Comparison of ENCODE assay signal across 17 cellular contexts in the genomic region with DNA sequence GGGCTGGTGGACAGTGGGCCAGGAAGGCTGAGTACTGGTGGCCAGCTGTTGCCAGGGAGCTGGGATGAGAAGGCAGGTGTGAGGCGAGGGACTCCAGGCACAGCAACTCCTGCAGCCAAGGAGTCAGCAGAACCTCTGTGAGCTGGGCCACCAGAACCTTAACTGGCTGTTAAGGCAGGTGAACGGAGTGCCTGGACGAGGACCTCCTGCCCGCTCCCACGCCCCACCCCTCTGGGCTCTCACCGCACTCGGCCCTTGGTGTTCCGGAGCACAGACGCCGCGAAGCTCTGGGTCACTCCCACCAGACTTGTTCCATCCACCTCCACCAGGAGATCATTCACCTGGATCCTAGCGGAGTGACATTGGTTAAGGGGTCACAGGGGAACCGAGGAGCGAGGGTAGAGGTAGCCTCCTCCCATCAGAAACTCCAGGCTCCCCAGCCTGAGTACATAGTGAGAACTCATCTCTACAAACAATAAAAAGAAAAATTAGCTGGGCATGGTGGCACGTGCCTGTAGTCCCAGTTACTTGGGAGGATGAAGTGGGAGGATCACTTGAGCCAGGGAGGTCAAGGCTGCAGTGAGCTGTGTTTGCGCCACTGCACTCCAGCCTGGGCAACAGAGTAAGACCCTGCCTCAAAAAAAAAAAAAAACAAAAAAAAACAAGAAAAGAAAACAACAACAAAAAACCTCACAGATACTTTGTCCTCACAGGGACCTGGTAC. TPM values are rescaled to one million over a fixed set of nuclear protein-coding genes. Genes with fewer than 3 reads are reported as not detected.
DNase-seq lines count a peak whose midpoint lies in the region; ATAC-seq, FAIRE-seq and TF ChIP-seq lines count a peak whose summit lies in the region.
"Had no signal": no experiment of that assay in that cellular context is flagged by ENCODE, and none has a peak within 500 bp of the region (broad histone marks: within the 10 kb centered on the region; RNA-seq: fewer than 3 reads in every experiment).

No MANE protein-coding gene starts in this region.

- peak overlapping the region; percentile 31 for H3K4me3 Mint-ChIP-seq in activated naive CD4-positive, alpha-beta T cell treated with anti-CD3 and anti-CD28 coated beads, Interleukin-2, amount 50 U/mL, for 24 hours
- H3K4me3 Mint-ChIP-seq in activated CD8-positive, alpha-beta T cell treated with anti-CD3 and anti-CD28 coated beads, Interleukin-2, amount 10 ng/mL, durations not matched to agents 7 days and 5 days = peak overlapping the region; percentile 62

- H3K36me3 ChIP-seq in kidney (ENCODE audit: control insufficient read depth in 1 of 2, insufficient read depth in 2 of 2, low read length in 2 of 2) = peaks cover 37 to 60% of the 10 kb centered on the region in 2 donors
- H3K36me3 ChIP-seq in stomach = peaks cover 77 to 99% (median 96%) of the 10 kb centered on the region in 4 donors
- H3K36me3 ChIP-seq in SK-N-SH (replicated peaks in 1 of 2; ENCODE audit: control insufficient read depth in 1 of 2, insufficient read depth in 2 of 2, low read length in 1 of 2) = peaks cover 49 to 89% of the 10 kb centered on the region in 2 experiments

- H3K27me3 ChIP-seq in stomach = no peaks in the 10 kb centered on the region
- H3K27me3 ChIP-seq in SK-N-SH (ENCODE audit: insufficient read depth) = no peaks in the 10 kb centered on the region
- H3K27me3 ChIP-seq: Peyer's patch had no signal

- H3K4me3 ChIP-seq in kidney (ENCODE audit: low read length in 2 of 2) (no peak overlapping the region), stomach (no peak overlapping the region), SK-N-SH (ENCODE audit: low read depth in 2 of 2, low read length in 1 of 2) (no peak overlapping the region)
- H3K4me3 ChIP-seq: Peyer's patch, psoas muscle had no signal

- no peak for TF ChIP-seq RAD21 in SK-N-SH (IDR thresholded peaks at IDR 0.05; ENCODE audit: low read length)

- peaks cover 14 to 31% of the 10 kb centered on the region in 2 donors for H3K4me1 ChIP-seq in kidney (ENCODE audit: control insufficient read depth in 1 of 2, insufficient read depth in 1 of 2, low read depth in 1 of 2, low read length in 2 of 2)
- peaks cover 19 to 61% (median 43%) of the 10 kb centered on the region in 4 donors for H3K4me1 ChIP-seq in stomach
- peaks cover 4 to 12% of the 10 kb centered on the region in 2 experiments; a peak in 2 of 4 replicates for H3K4me1 ChIP-seq in SK-N-SH (ENCODE audit: control insufficient read depth in 1 of 2, insufficient read depth in 2 of 2, low read depth in 1 of 2, low read length in 1 of 2)

- CTCF ChIA-PET in activated CD8-positive, alpha-beta T cell treated with anti-CD3 and anti-CD28 coated beads, Interleukin-2, amount 10 ng/mL, durations not matched to agents 7 days and 5 days (lab: Charles Lee) = interaction anchor here (0.9 to 4.9 kb wide), 11 partner anchors 9 to 47 kb away, joined by 3 to 67 read pairs (median 4); a partner anchor contains a TSS
- CTCF ChIA-PET in SK-N-SH (lab: Yijun Ruan, JAX) = interaction anchor here (0.6 to 9.3 kb wide), 24 partner anchors 10 to 167 kb away, joined by 3 to 169 read pairs (median 4); a partner anchor contains a TSS

- no peak for DNase-seq in activated naive CD4-positive, alpha-beta T cell treated with anti-CD3 and anti-CD28 coated beads, Interleukin-2, amount 50 U/mL, for 16 hours
- no peak for DNase-seq in activated CD8-positive, alpha-beta T cell treated with anti-CD3 and anti-CD28 coated beads, Interleukin-2, amount 10 ng/mL, durations not matched to agents 7 days and 5 days
- DNase-seq in kidney = peak; percentile 59
- DNase-seq in stomach = no peak
- DNase-seq in SK-N-SH = no peak
- no peak for DNase-seq in GM13976 (ENCODE audit: low spot score)
- no peak for DNase-seq in midbrain (lab: John Stamatoyannopoulos, UW)
- DNase-seq: activated CD8-positive, alpha-beta memory T cell treated with anti-CD3 and anti-CD28 coated beads, Interleukin-2, amount 50 U/mL, for 4 hours; H7; hippocampal formation; NCI-H1092; NCI-H446; Peyer's patch; stimulated activated CD4-positive, alpha-beta T cell treated with anti-CD3 and anti-CD28 coated beads, Interleukin-1b, Interleukin-23, amount 100 ng/mL, for 48 hours had no signal

- peaks cover 17% of the 10 kb centered on the region for H3F3A ChIP-seq in SK-N-SH (replicated peaks; ENCODE audit: insufficient read depth)

- H3K4me2 ChIP-seq in SK-N-SH = no peak overlapping the region

- TF ChIP-seq EP300 in stomach (IDR thresholded peaks at IDR 0.05) (no peak), SK-N-SH (IDR thresholded peaks at IDR 0.05; ENCODE audit: borderline replicate concordance in 1 of 2, low read depth in 1 of 2, low read length in 1 of 2) (no peak)

- peaks cover 42% of the 10 kb centered on the region for H3K79me2 ChIP-seq in SK-N-SH (ENCODE audit: insufficient read depth)

- in situ Hi-C loops in GM13976 (cut with MboI; ENCODE audit: low sequenced_read_pairs, unreplicated experiment) = no loop called here

- H3K4me1 Mint-ChIP-seq in activated naive CD4-positive, alpha-beta T cell treated with anti-CD3 and anti-CD28 coated beads, Interleukin-2, amount 50 U/mL, for 24 hours = peaks cover 68% of the 10 kb centered on the region
- H3K4me1 Mint-ChIP-seq in activated CD8-positive, alpha-beta T cell treated with anti-CD3 and anti-CD28 coated beads, Interleukin-2, amount 10 ng/mL, durations not matched to agents 7 days and 5 days (ENCODE audit: low read depth) = peaks cover 71% of the 10 kb centered on the region

- no peak overlapping the region for H2AFZ ChIP-seq in SK-N-SH (ENCODE audit: low read depth)

- H3K9me3 ChIP-seq in kidney (ENCODE audit: control insufficient read depth in 1 of 2, low read length in 2 of 2) = no peaks in the 10 kb centered on the region
- H3K9me3 ChIP-seq in stomach = no peaks in the 10 kb centered on the region
- no peaks in the 10 kb centered on the region for H3K9me3 ChIP-seq in SK-N-SH
- H3K9me3 ChIP-seq: Peyer's patch, psoas muscle had no signal

- H3K27ac Mint-ChIP-seq in activated naive CD4-positive, alpha-beta T cell treated with anti-CD3 and anti-CD28 coated beads, Interleukin-2, amount 50 U/mL, for 24 hours = peak overlapping the region; percentile 59
- peak overlapping the region; percentile 90 for H3K27ac Mint-ChIP-seq in activated CD8-positive, alpha-beta T cell treated with anti-CD3 and anti-CD28 coated beads, Interleukin-2, amount 10 ng/mL, durations not matched to agents 7 days and 5 days

- ATAC-seq in activated CD8-positive, alpha-beta T cell treated with anti-CD3 and anti-CD28 coated beads, Interleukin-2, amount 10 ng/mL, durations not matched to agents 7 days and 5 days = no peak

- 82 to 93% (median 90%) methylated on average over 16 of the region's 16 CpGs for WGBS in stomach, 5 donors
- 97% methylated on average over 15 of the region's 16 CpGs for WGBS in SK-N-SH (ENCODE audit: low lambda C conversion rate)

- H3K9me2 ChIP-seq in SK-N-SH = no peaks in the 10 kb centered on the region

- H3K9ac ChIP-seq in kidney (ENCODE audit: low read length in 2 of 2) (no peak overlapping the region), SK-N-SH (no peak overlapping the region)

- H3K27ac ChIP-seq in kidney (ENCODE audit: low read depth in 2 of 2, low read length in 2 of 2) (peak overlapping the region; percentile 55 to 76), stomach (peak overlapping the region in 3 of 5 donors; percentile 16 to 60 (median 43)), SK-N-SH (ENCODE audit: low read depth in 2 of 2, low read length in 1 of 2) (no peak overlapping the region; a peak in 1 of 4 replicates)

- intact Hi-C loops in kidney (cut with DNase I) (no loop called here), stomach (cut with DNase I; ENCODE audit: low total_unique reads) (loop anchor here (5.0 kb wide), 1 partner anchor 34 kb away; no protein-coding TSS in a partner anchor)

- H3K27me3 Mint-ChIP-seq in activated naive CD4-positive, alpha-beta T cell treated with anti-CD3 and anti-CD28 coated beads, Interleukin-2, amount 50 U/mL, for 24 hours = no peaks in the 10 kb centered on the region
- H3K27me3 Mint-ChIP-seq in activated CD8-positive, alpha-beta T cell treated with anti-CD3 and anti-CD28 coated beads, Interleukin-2, amount 10 ng/mL, durations not matched to agents 7 days and 5 days (ENCODE audit: low read depth) = no peaks in the 10 kb centered on the region

- FAIRE-seq in kidney (lab: Jason Lieb, UNC) = no peak

- no peak for TF ChIP-seq CTCF in kidney (IDR thresholded peaks at IDR 0.05; ENCODE audit: borderline replicate concordance, extremely low read depth, insufficient read depth)
- no peak for TF ChIP-seq CTCF in stomach (IDR thresholded peaks at IDR 0.05)
- no peak for TF ChIP-seq CTCF in SK-N-SH (IDR thresholded peaks at IDR 0.05)
- TF ChIP-seq CTCF in GM13976 (IDR thresholded peaks at IDR 0.05; ENCODE audit: borderline replicate concordance, control extremely low read depth, extremely low read depth, insufficient read depth, missing control alignments) = no peak

- H3K9me3 Mint-ChIP-seq in activated naive CD4-positive, alpha-beta T cell treated with anti-CD3 and anti-CD28 coated beads, Interleukin-2, amount 50 U/mL, for 24 hours = no peaks in the 10 kb centered on the region
- H3K9me3 Mint-ChIP-seq in activated CD8-positive, alpha-beta T cell treated with anti-CD3 and anti-CD28 coated beads, Interleukin-2, amount 10 ng/mL, durations not matched to agents 7 days and 5 days (ENCODE audit: insufficient read depth) = no peaks in the 10 kb centered on the region

- no peak for TF ChIP-seq POLR2A in stomach (IDR thresholded peaks at IDR 0.05)

- POLR2A ChIA-PET in activated CD8-positive, alpha-beta T cell treated with anti-CD3 and anti-CD28 coated beads, Interleukin-2, amount 10 ng/mL, durations not matched to agents 7 days and 5 days (lab: Charles Lee) = interaction anchor here (1.0 to 1.2 kb wide), 4 partner anchors 9 to 21 kb away, joined by 3 to 5 read pairs (median 4); no protein-coding TSS in a partner anchor
- POLR2A ChIA-PET in SK-N-SH (lab: Yijun Ruan, JAX) = no interaction called here

- peaks cover 54% of the 10 kb centered on the region for H4K20me1 ChIP-seq in SK-N-SH (ENCODE audit: insufficient read depth)

- peaks cover 20% of the 10 kb centered on the region for H3K36me3 Mint-ChIP-seq in activated naive CD4-positive, alpha-beta T cell treated with anti-CD3 and anti-CD28 coated beads, Interleukin-2, amount 50 U/mL, for 24 hours
- peaks cover 95% of the 10 kb centered on the region for H3K36me3 Mint-ChIP-seq in activated CD8-positive, alpha-beta T cell treated with anti-CD3 and anti-CD28 coated beads, Interleukin-2, amount 10 ng/mL, durations not matched to agents 7 days and 5 days (ENCODE audit: low read depth)

RNA-seq across cellular contexts. Expression of a gene that starts 9.3 kb away (rescaled TPM):
- 100 to 1,000 TPM; 113 to 115 TPM for total RNA-seq in activated CD8-positive, alpha-beta T cell treated with anti-CD3 and anti-CD28 coated beads, Interleukin-2, amount 10 ng/mL, durations not matched to agents 7 days and 5 days
- total RNA-seq in kidney (64.4 TPM), stomach (10 to 100 TPM; 11.6 to 64.2 (median 22.5) TPM)
- polyA plus RNA-seq in kidney (ENCODE audit: insufficient read depth, low read depth, low replicate concordance) (17.1 TPM), stomach (10 to 100 TPM; 13.1 to 28.8 (median 14.2) TPM), SK-N-SH (2012; rRNA removed) (26.9 and 35.2 TPM in 2 replicates)
- 19.8 and 24.9 TPM in 2 replicates for polyA plus RNA-seq in SK-N-SH (2012; cell fraction: cytosol; rRNA removed)
- 65.0 and 65.1 TPM in 2 replicates for polyA plus RNA-seq in SK-N-SH (2012; cell fraction: nucleus; rRNA removed)

RNA-seq across cellular contexts. Expression of a gene that starts 11.2 kb away (rescaled TPM):
- total RNA-seq in activated CD8-positive, alpha-beta T cell treated with anti-CD3 and anti-CD28 coated beads, Interleukin-2, amount 10 ng/mL, durations not matched to agents 7 days and 5 days = under 1 TPM; 0.50 to 0.55 TPM
- total RNA-seq in kidney = 5.0 TPM
- polyA plus RNA-seq in kidney (ENCODE audit: insufficient read depth, low read depth, low replicate concordance) = 3.7 TPM
- 10 to 100 TPM in 1 of 5 donors, 1 to 10 TPM in 2, not detected in 2; 1.5 to 87.0 (median 1.9) TPM for total RNA-seq in stomach
- polyA plus RNA-seq in stomach = 1 to 10 TPM; 1.3 to 2.3 (median 1.6) TPM
- 2.8 and 3.4 TPM in 2 replicates for polyA plus RNA-seq in SK-N-SH (2012; rRNA removed)
- polyA plus RNA-seq in SK-N-SH (2012; cell fraction: cytosol; rRNA removed) = 1.2 and 2.0 TPM in 2 replicates
- 12.4 and 16.5 TPM in 2 replicates for polyA plus RNA-seq in SK-N-SH (2012; cell fraction: nucleus; rRNA removed)

RNA-seq across cellular contexts. Expression of a gene that starts 24.6 kb away (rescaled TPM):
- total RNA-seq in activated CD8-positive, alpha-beta T cell treated with anti-CD3 and anti-CD28 coated beads, Interleukin-2, amount 10 ng/mL, durations not matched to agents 7 days and 5 days = not detected
- total RNA-seq in kidney (4.2 TPM), stomach (10 to 100 TPM in 3 of 5 donors, 1 to 10 TPM in 2; 5.4 to 89.3 (median 21.4) TPM)
- polyA plus RNA-seq in kidney (ENCODE audit: insufficient read depth, low read depth, low replicate concordance) (5.5 TPM), stomach (10 to 100 TPM in 1 of 3 donors, 1 to 10 TPM in 2; 6.0 to 24.3 (median 8.7) TPM), SK-N-SH (2012; rRNA removed) (0.29 TPM in 1 of 2 replicates, not detected in the other)
- polyA plus RNA-seq in SK-N-SH (2012; cell fraction: cytosol; rRNA removed) = 0.04 and 0.07 TPM in 2 replicates
- 0.11 and 0.15 TPM in 2 replicates for polyA plus RNA-seq in SK-N-SH (2012; cell fraction: nucleus; rRNA removed)
- total RNA-seq: lung microvascular endothelial cell had no signal

RNA-seq across cellular contexts. Expression of a gene that starts 46.0 kb away (rescaled TPM):
- total RNA-seq in activated CD8-positive, alpha-beta T cell treated with anti-CD3 and anti-CD28 coated beads, Interleukin-2, amount 10 ng/mL, durations not matched to agents 7 days and 5 days = 10 to 100 TPM; 18.1 to 21.2 TPM
- total RNA-seq in kidney (41.9 TPM), stomach (100 to 1,000 TPM in 1 of 5 donors, 10 to 100 TPM in 2, 1 to 10 TPM in 2; 4.6 to 255 (median 31.2) TPM)
- polyA plus RNA-seq in kidney (ENCODE audit: insufficient read depth, low read depth, low replicate concordance) (121 TPM), stomach (10 to 100 TPM; 13.5 to 20.6 (median 20.1) TPM), SK-N-SH (2012; rRNA removed) (96.1 and 124 TPM in 2 replicates)
- polyA plus RNA-seq in SK-N-SH (2012; cell fraction: cytosol; rRNA removed) = 41.5 and 62.1 TPM in 2 replicates
- polyA plus RNA-seq in SK-N-SH (2012; cell fraction: nucleus; rRNA removed) = 123 and 147 TPM in 2 replicates

Comparison
In these comparisons a context has a peak if more than half of its experiments do, and no peak if none do; other contexts are left out.
1. H3K27ac ChIP-seq: peak in kidney (2 of 2) and stomach (3 of 5); none in SK-N-SH (0 of 2).